ENCODE assay signal across 11 cellular contexts in genomic region chr9:84294551-84294950, GRCh38. TPM values are rescaled to one million over a fixed set of nuclear protein-coding genes. Genes with fewer than 3 reads are reported as not detected.
DNase-seq lines count a peak whose midpoint lies in the region; ATAC-seq, FAIRE-seq and TF ChIP-seq lines count a peak whose summit lies in the region.
"Had no signal": no experiment of that assay in that cellular context is flagged by ENCODE, and none has a peak within 500 bp of the region (broad histone marks: within the 10 kb centered on the region; RNA-seq: fewer than 3 reads in every experiment).

No MANE protein-coding gene starts in this region.

- H3K9me3 Mint-ChIP-seq in dendritic cell treated with granulocyte-macrophage colony-stimulating factor and Interleukin-4, amounts not matched to agents 40 ng/mL and 50 ng/mL, for 4 days = no peaks in the 10 kb centered on the region
- H3K9me3 Mint-ChIP-seq in type B pancreatic cell = no peaks in the 10 kb centered on the region

- TF ChIP-seq EP300 in HepG2 (IDR thresholded peaks at IDR 0.05; ENCODE audit: low read depth in 2 of 2, low read length in 2 of 2) (no peak), HepG2 (CRISPR knock-in tag; IDR thresholded peaks at IDR 0.05; ENCODE audit: borderline replicate concordance) (no peak)

- H3K27ac ChIP-seq in HepG2 (ENCODE audit: extremely low read length, insufficient read depth, low read length) = no peak overlapping the region
- H3K27ac ChIP-seq in right lobe of liver = no peak overlapping the region
- H3K27ac ChIP-seq: colonic mucosa had no signal

- 0 out of 2 replicates have a peak, but pooled peaks have one; percentile 16 for TF ChIP-seq CTCF in HepG2 (CRISPR knock-in tag; IDR thresholded peaks at IDR 0.05)
- no peak for TF ChIP-seq CTCF in right lobe of liver (IDR thresholded peaks at IDR 0.05)
- TF ChIP-seq CTCF in type B pancreatic cell (conservative IDR thresholded peaks at IDR 0.05) = peak; percentile 23

- POLR2A ChIA-PET in HepG2 (lab: Yijun Ruan, JAX) = no interaction called here

- no peak for FAIRE-seq in HepG2 (lab: Jason Lieb, UNC)

- no peaks in the 10 kb centered on the region for H4K20me1 ChIP-seq in HepG2 (ENCODE audit: insufficient read depth, low read length)

- TF ChIP-seq POLR2A in HepG2 (IDR thresholded peaks at IDR 0.05; ENCODE audit: insufficient read depth in 1 of 2, low read depth in 2 of 2, low read length in 2 of 2) = no peak
- no peak for TF ChIP-seq POLR2A in right lobe of liver (IDR thresholded peaks at IDR 0.05)

- H3K4me1 ChIP-seq in HepG2 (ENCODE audit: insufficient read depth, low read length) = no peaks in the 10 kb centered on the region
- H3K4me1 ChIP-seq in right lobe of liver = no peaks in the 10 kb centered on the region
- H3K4me1 ChIP-seq: colonic mucosa had no signal

- H3K27me3 Mint-ChIP-seq in dendritic cell treated with granulocyte-macrophage colony-stimulating factor and Interleukin-4, amounts not matched to agents 40 ng/mL and 50 ng/mL, for 4 days = no peaks in the 10 kb centered on the region
- H3K27me3 Mint-ChIP-seq in type B pancreatic cell = no peaks in the 10 kb centered on the region

- CTCF ChIA-PET in HepG2 (lab: Yijun Ruan, JAX; ENCODE audit: low intra/inter-chr PET ratio, low total read pairs) = no interaction called here

- no peak overlapping the region for H3K4me3 Mint-ChIP-seq in dendritic cell treated with granulocyte-macrophage colony-stimulating factor and Interleukin-4, amounts not matched to agents 40 ng/mL and 50 ng/mL, for 4 days
- no peak overlapping the region for H3K4me3 Mint-ChIP-seq in type B pancreatic cell

- no peaks in the 10 kb centered on the region for H3K36me3 ChIP-seq in HepG2 (replicated peaks in 1 of 2; ENCODE audit: control insufficient read depth in 1 of 2, insufficient read depth in 2 of 2, low read length in 2 of 2)
- H3K36me3 ChIP-seq in right lobe of liver = no peaks in the 10 kb centered on the region
- H3K36me3 ChIP-seq: colonic mucosa had no signal

- H3K27ac Mint-ChIP-seq in dendritic cell treated with granulocyte-macrophage colony-stimulating factor and Interleukin-4, amounts not matched to agents 40 ng/mL and 50 ng/mL, for 4 days = peak overlapping the region; percentile 89
- H3K27ac Mint-ChIP-seq in type B pancreatic cell = no peak overlapping the region

- no peak for ATAC-seq in HepG2
- ATAC-seq in right lobe of liver = no peak
- ATAC-seq in GM19023 (IDR thresholded peaks at IDR 0.05; ENCODE audit: unreplicated experiment) = no peak
- ATAC-seq in HG03439 (IDR thresholded peaks at IDR 0.05; ENCODE audit: unreplicated experiment) = no peak
- ATAC-seq: sciatic nerve had no signal

- in situ Hi-C loops in HepG2 (cut with HindIII; ENCODE audit: extremely low pct_ligation_motif_present, low pct_unique_long_range_greater_than_20kb) = no loop called here

- WGBS in HepG2 (ENCODE audit: low lambda C conversion rate) = 11% methylated on average over 3 of the region's 3 CpGs
- WGBS in right lobe of liver (ENCODE audit: insufficient coverage, low coverage, low lambda C conversion rate, missing lambda C conversion rate) = 59% methylated on average over 3 of the region's 3 CpGs

- H3K9me3 ChIP-seq in HepG2 (ENCODE audit: low read length) (no peaks in the 10 kb centered on the region), right lobe of liver (no peaks in the 10 kb centered on the region)
- H3K9me3 ChIP-seq: colonic mucosa had no signal

- DNase-seq in HepG2 (ENCODE audit: low spot score) = no peak
- DNase-seq in right lobe of liver = no peak
- DNase-seq in NCI-H69 (lab: John Stamatoyannopoulos, UW) = peak; percentile 19
- no peak for DNase-seq in type B pancreatic cell (ENCODE audit: extremely low spot score, unreplicated experiment)
- no peak for DNase-seq in activated CD4-positive, CD25-positive, alpha-beta regulatory T cell treated with anti-CD3 and anti-CD28 coated beads, Interleukin-2, amount 50 U/mL, for 72 hours
- DNase-seq: colonic mucosa, T1000 had no signal

- no TSS peak for BruUV-seq in HepG2 (replicated peaks; lab: Mats Ljungman, UMichigan)

- peaks cover 37% of the 10 kb centered on the region for H3K4me1 Mint-ChIP-seq in dendritic cell treated with granulocyte-macrophage colony-stimulating factor and Interleukin-4, amounts not matched to agents 40 ng/mL and 50 ng/mL, for 4 days (ENCODE audit: low read depth)
- H3K4me1 Mint-ChIP-seq in type B pancreatic cell (ENCODE audit: unreplicated experiment) = no peaks in the 10 kb centered on the region

- peaks cover 0 to 16% of the 10 kb centered on the region in 2 experiments; a peak in 3 of 5 replicates for H3K27me3 ChIP-seq in HepG2 (ENCODE audit: control insufficient read depth in 1 of 2, insufficient read depth in 2 of 2, low read length in 2 of 2)
- H3K27me3 ChIP-seq in right lobe of liver = no peaks in the 10 kb centered on the region
- H3K27me3 ChIP-seq: colonic mucosa had no signal

- no peak overlapping the region for H3K4me2 ChIP-seq in HepG2 (ENCODE audit: low read depth, low read length)

- intact Hi-C loops in HepG2 (cut with micrococcal nuclease; ENCODE audit: unreplicated experiment) (no loop called here), right lobe of liver (cut with DNase I) (no loop called here)
- intact Hi-C loops in dendritic cell treated with granulocyte-macrophage colony-stimulating factor and Interleukin-4, amounts not matched to agents 40 ng/mL and 50 ng/mL, for 4 days (cut with micrococcal nuclease) = no loop called here

- H3K79me2 ChIP-seq in HepG2 (ENCODE audit: insufficient read depth, low read length) = no peaks in the 10 kb centered on the region

- H3K4me3 ChIP-seq in HepG2 (replicated peaks in 1 of 3; ENCODE audit: insufficient read depth in 1 of 3, low read depth in 2 of 3, low read length in 3 of 3) (no peak overlapping the region), right lobe of liver (no peak overlapping the region)
- H3K4me3 ChIP-seq: colonic mucosa had no signal

- H2AFZ ChIP-seq in HepG2 (ENCODE audit: low read length) = no peak overlapping the region

- H3K9ac ChIP-seq in HepG2 (ENCODE audit: insufficient read depth, low read depth, low read length) = no peak overlapping the region

- no peaks in the 10 kb centered on the region for H3K36me3 Mint-ChIP-seq in dendritic cell treated with granulocyte-macrophage colony-stimulating factor and Interleukin-4, amounts not matched to agents 40 ng/mL and 50 ng/mL, for 4 days (ENCODE audit: low read depth)
- H3K36me3 Mint-ChIP-seq in type B pancreatic cell = no peaks in the 10 kb centered on the region

- no peak for TF ChIP-seq RAD21 in HepG2 (CRISPR knock-in tag; IDR thresholded peaks at IDR 0.05)

TF ChIP-seq in HepG2, 621 proteins besides CTCF, POLR2A, EP300 and RAD21:
- TF ChIP-seq GATAD1 (CRISPR knock-in tag; IDR thresholded peaks at IDR 0.05) = no peak
- no peak for TF ChIP-seq ZNF569 (CRISPR knock-in tag; IDR thresholded peaks at IDR 0.05; ENCODE audit: borderline replicate concordance)
- TF ChIP-seq ZKSCAN5 (CRISPR knock-in tag; IDR thresholded peaks at IDR 0.05) = no peak
- no peak for TF ChIP-seq ZNF12 (CRISPR knock-in tag; IDR thresholded peaks at IDR 0.05)
- no peak for TF ChIP-seq GFI1 (CRISPR knock-in tag; IDR thresholded peaks at IDR 0.05; ENCODE audit: borderline replicate concordance)
- no peak for TF ChIP-seq SP5 (CRISPR knock-in tag; IDR thresholded peaks at IDR 0.05; ENCODE audit: borderline replicate concordance, low read depth)
- TF ChIP-seq ZNF576 (CRISPR knock-in tag; IDR thresholded peaks at IDR 0.05) = no peak

RNA-seq across cellular contexts. Expression of gene SLC28A3, which starts 46.0 kb away (rescaled TPM):
- not detected in 2 replicates for total RNA-seq in HepG2 (2016; rRNA removed; fragmentation: Illumina TruSeq; extraction: Trizol)
- not detected in 2 replicates for total RNA-seq in HepG2 (2016; cell fraction: cytosol; rRNA removed; fragmentation: Illumina TruSeq; extraction: Trizol; ENCODE audit: low read depth)
- not detected in 2 replicates for total RNA-seq in HepG2 (2016; cell fraction: insoluble cytoplasmic fraction; rRNA removed; fragmentation: Illumina TruSeq; extraction: Trizol)
- not detected in 2 replicates for total RNA-seq in HepG2 (2016; cell fraction: membrane; rRNA removed; fragmentation: Illumina TruSeq; extraction: Trizol)
- total RNA-seq in HepG2 (2016; cell fraction: nucleus; rRNA removed; fragmentation: Illumina TruSeq; extraction: Trizol) = not detected in 2 replicates
- polyA plus RNA-seq in HepG2 (2011; rRNA removed) = not detected in 2 replicates
- not detected in 2 replicates for polyA plus RNA-seq in HepG2 (2011; cell fraction: cytosol; rRNA removed)
- polyA plus RNA-seq in HepG2 (2011; cell fraction: nucleus; rRNA removed) = not detected in 2 replicates
- polyA plus RNA-seq in HepG2 (2012) = not detected in 2 replicates
- polyA plus RNA-seq in HepG2 (2016; cell fraction: cytosol; fragmentation: Illumina TruSeq; extraction: Trizol; ENCODE audit: low read depth) = not detected in 2 replicates
- polyA plus RNA-seq in HepG2 (2016; cell fraction: insoluble cytoplasmic fraction; fragmentation: Illumina TruSeq; extraction: Trizol; ENCODE audit: low read depth) = not detected in 2 replicates
- polyA plus RNA-seq in HepG2 (2016; cell fraction: membrane; fragmentation: Illumina TruSeq; extraction: Trizol; ENCODE audit: low read depth) = not detected in 2 replicates
- polyA plus RNA-seq in HepG2 (2016; cell fraction: nucleus; fragmentation: Illumina TruSeq; extraction: Trizol; ENCODE audit: insufficient read depth, low read depth) = not detected in 2 replicates
- polyA minus RNA-seq in HepG2 (2011; rRNA and poly(A)+ RNA removed; ENCODE audit: low replicate concordance) = not detected in 2 replicates
- not detected in 2 replicates for polyA minus RNA-seq in HepG2 (2011; cell fraction: cytosol; rRNA and poly(A)+ RNA removed)
- polyA minus RNA-seq in HepG2 (2011; cell fraction: nucleus; rRNA and poly(A)+ RNA removed) = not detected in 2 replicates
- under 1 TPM; 0.07 to 0.16 (median 0.12) TPM for total RNA-seq in right lobe of liver
- 2.4 and 7.2 TPM in 2 replicates for total RNA-seq in type B pancreatic cell (ENCODE audit: low replicate concordance)

Comparison
In these comparisons a context has a peak if more than half of its experiments do, and no peak if none do; other contexts are left out.
1. CTCF ChIP-seq: peak in HepG2 (single experiment) and type B pancreatic cell (single experiment); none in right lobe of liver (0 of 4).